In the genomic region with DNA sequence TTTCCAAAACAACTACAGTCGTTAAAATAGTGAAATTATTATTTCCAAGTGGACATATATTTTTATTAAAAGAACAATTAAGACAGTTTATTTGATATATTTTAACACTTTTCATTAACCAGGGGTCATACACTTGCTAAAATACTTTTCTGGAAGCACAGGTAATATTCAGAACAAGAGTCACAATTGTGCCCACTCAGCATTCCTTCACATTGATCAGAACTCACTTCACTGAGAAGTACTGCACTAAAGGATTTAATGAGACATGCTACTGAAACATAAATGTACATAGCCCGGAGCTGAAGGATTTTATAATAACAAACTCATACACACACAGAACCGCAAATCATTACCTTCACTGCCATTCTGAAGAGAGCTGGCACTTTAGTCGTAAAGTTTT, we compare ENCODE assay signal across 13 cellular contexts.
DNase-seq lines count a peak whose midpoint lies in the region; ATAC-seq and TF ChIP-seq lines count a peak whose summit lies in the region.
"Had no signal": no experiment of that assay in that cellular context is flagged by ENCODE, and none has a peak within 500 bp of the region (broad histone marks: within the 10 kb centered on the region; RNA-seq: fewer than 3 reads in every experiment).

No MANE protein-coding gene starts in this region.

- peaks cover 46% of the 10 kb centered on the region for H3K4me1 Mint-ChIP-seq in GM23338
- H3K4me1 Mint-ChIP-seq: B cell had no signal

- H3K9me3 ChIP-seq in SK-N-MC (ENCODE audit: low read depth, low read length): no peaks in the 10 kb centered on the region

- peaks cover 9% of the 10 kb centered on the region; the same call in 1 of the 3 replicates for H3K36me3 Mint-ChIP-seq in GM23338 (ENCODE audit: low read depth)

- no peaks in the 10 kb centered on the region for H3K9me2 ChIP-seq in GM23338 (ENCODE audit: insufficient read depth)

- no peak overlapping the region for H3K4me2 ChIP-seq in GM23338
- H3K4me2 ChIP-seq: KMS-11 had no signal

- no peak overlapping the region for H3K9ac ChIP-seq in SK-N-MC (ENCODE audit: insufficient read length)
- H3K9ac ChIP-seq: BLaER1 treated with 17β-estradiol and CSF1 and Interleukin-3, amounts not matched to agents 10 nM and 100 nM; KMS-11 had no signal

- ATAC-seq in GM23338 (no peak), HG03520 (IDR thresholded peaks at IDR 0.05; ENCODE audit: unreplicated experiment) (no peak)
- ATAC-seq: CD8-positive, alpha-beta T cell had no signal

- no peaks in the 10 kb centered on the region for H3K27me3 ChIP-seq in GM23338 (ENCODE audit: insufficient read depth)
- H3K27me3 ChIP-seq: BLaER1 treated with 17β-estradiol and CSF1 and Interleukin-3, amounts not matched to agents 10 nM and 100 nM had no signal

- peak; percentile 20 for DNase-seq in DMS79 (lab: John Stamatoyannopoulos, UW)
- no peak for DNase-seq in GM23338 (ENCODE audit: low spot score)
- peak; percentile 39 for DNase-seq in SK-N-MC (ENCODE audit: low read depth, low spot score)
- no peak for DNase-seq in Ammon's horn (ENCODE audit: low spot score)
- no peak for DNase-seq in NCI-H1417 treated with DMSO at 0.1 percent for 48 hours (lab: John Stamatoyannopoulos, UW)
- DNase-seq: Calu3; CD8-positive, alpha-beta T cell; GOT3; H9 had no signal

- H3K4me3 ChIP-seq in GM23338: no peak overlapping the region
- H3K4me3 ChIP-seq in SK-N-MC: peak overlapping the region; percentile 35
- H3K4me3 ChIP-seq: BLaER1 treated with 17β-estradiol and CSF1 and Interleukin-3, amounts not matched to agents 10 nM and 100 nM had no signal

- peaks cover 42% of the 10 kb centered on the region for H3K4me1 ChIP-seq in GM23338 (ENCODE audit: insufficient read depth)

- H3K9me3 Mint-ChIP-seq in GM23338: peaks cover 4% of the 10 kb centered on the region; the same call in 1 of the 3 replicates
- H3K9me3 Mint-ChIP-seq: CD8-positive, alpha-beta T cell; H9 had no signal

- H3K36me3 ChIP-seq in GM23338 (ENCODE audit: insufficient read depth) (no peaks in the 10 kb centered on the region), SK-N-MC (ENCODE audit: insufficient read depth, low read length) (no peaks in the 10 kb centered on the region)

- H3F3A ChIP-seq in GM23338 (replicated peaks; ENCODE audit: low read depth): no peaks in the 10 kb centered on the region

- H3K27ac ChIP-seq in GM23338 (ENCODE audit: low read depth): no peak overlapping the region
- peak overlapping the region; percentile 1; the same call in 1 of the 2 replicates for H3K27ac ChIP-seq in SK-N-MC
- H3K27ac ChIP-seq: BLaER1 treated with 17β-estradiol and CSF1 and Interleukin-3, amounts not matched to agents 10 nM and 100 nM; KMS-11 had no signal

- H3K27me3 Mint-ChIP-seq in GM23338 (ENCODE audit: insufficient read depth, low read depth, poor library complexity): peaks cover 1% of the 10 kb centered on the region
- H3K27me3 Mint-ChIP-seq: B cell had no signal

- H3K79me2 ChIP-seq in GM23338 (replicated peaks; ENCODE audit: insufficient read depth): no peaks in the 10 kb centered on the region

- no peaks in the 10 kb centered on the region for H4K20me1 ChIP-seq in GM23338 (replicated peaks; ENCODE audit: insufficient read depth)
- H4K20me1 ChIP-seq: BLaER1 treated with 17β-estradiol and CSF1 and Interleukin-3, amounts not matched to agents 10 nM and 100 nM had no signal

- H2AFZ ChIP-seq in GM23338: no peak overlapping the region

- no peak for TF ChIP-seq CTCF in GM23338 (conservative IDR thresholded peaks at IDR 0.05; ENCODE audit: low read depth in 2 of 2)

- no peak overlapping the region for H3K4me3 Mint-ChIP-seq in GM23338
- H3K4me3 Mint-ChIP-seq: B cell; CD8-positive, alpha-beta T cell; H9 had no signal

- H3K27ac Mint-ChIP-seq in GM23338: peak overlapping the region; percentile 60
- H3K27ac Mint-ChIP-seq: B cell; CD8-positive, alpha-beta T cell had no signal

TF ChIP-seq in GM23338, 12 proteins besides CTCF, POLR2A, EP300 and RAD21 (continues in another document):
- TF ChIP-seq ETS1 (IDR thresholded peaks at IDR 0.05) (no peak), ZNF114 (CRISPR knock-in tag; IDR thresholded peaks at IDR 0.05) (no peak), NANOG (IDR thresholded peaks at IDR 0.05; ENCODE audit: borderline replicate concordance) (no peak), POLR2AphosphoS5 (IDR thresholded peaks at IDR 0.05; ENCODE audit: low read depth) (no peak), ZNF462 (CRISPR knock-in tag; IDR thresholded peaks at IDR 0.05) (no peak), CREB1 (CRISPR knock-in tag; IDR thresholded peaks at IDR 0.05; ENCODE audit: low read depth) (no peak), ZNF331 (CRISPR knock-in tag; IDR thresholded peaks at IDR 0.05; ENCODE audit: low read depth) (no peak), EZH2phosphoT487 (IDR thresholded peaks at IDR 0.05; ENCODE audit: unreplicated experiment) (no peak), STAT1 (IDR thresholded peaks at IDR 0.05; ENCODE audit: unreplicated experiment) (no peak), JUNB (IDR thresholded peaks at IDR 0.05; ENCODE audit: unreplicated experiment) (no peak)

Comparison
In these comparisons a context has a peak if more than half of its experiments do, and no peak if none do; other contexts are left out.
1. DNase-seq: peak in DMS79 (single experiment) and SK-N-MC (single experiment); none in GM23338 (single experiment), Ammon's horn (single experiment) and NCI-H1417 treated with DMSO at 0.1 percent for 48 hours (single experiment).